13 cellular contexts compared by ENCODE assay signal in genomic region chr10:106609867-106610266, GRCh38.
DNase-seq lines count a peak whose midpoint lies in the region; ATAC-seq, FAIRE-seq and TF ChIP-seq lines count a peak whose summit lies in the region.
"Had no signal": no experiment of that assay in that cellular context is flagged by ENCODE, and none has a peak within 500 bp of the region (broad histone marks: within the 10 kb centered on the region; RNA-seq: fewer than 3 reads in every experiment).

No MANE protein-coding gene starts in this region.

- no peaks in the 10 kb centered on the region for H3K9me2 ChIP-seq in OCI-LY1 (ENCODE audit: low read depth, low read length)

- H2AFZ ChIP-seq in OCI-LY1 (ENCODE audit: low read length), result no peak overlapping the region

- H4K20me1 ChIP-seq in OCI-LY1 (ENCODE audit: insufficient read depth, low read length), result no peaks in the 10 kb centered on the region

- no peaks in the 10 kb centered on the region for H3F3A ChIP-seq in OCI-LY1 (ENCODE audit: insufficient read depth, low read length)

- TF ChIP-seq CTCF in BJ (IDR thresholded peaks at IDR 0.05; ENCODE audit: insufficient read depth, low read depth, low read length), result peak; percentile 29; the same call in 1 of the 2 replicates
- TF ChIP-seq CTCF in OCI-LY1 (IDR thresholded peaks at IDR 0.05; ENCODE audit: low read length), result peak; percentile 39; the same call in 1 of the 2 replicates
- peak; percentile 27 for TF ChIP-seq CTCF in fibroblast of pulmonary artery (IDR thresholded peaks at IDR 0.05; ENCODE audit: low read length, missing control alignments)

- H3K9me3 ChIP-seq in OCI-LY1 (ENCODE audit: low read length), result no peaks in the 10 kb centered on the region

- no peaks in the 10 kb centered on the region for H3K36me3 ChIP-seq in BJ (ENCODE audit: control insufficient read depth, insufficient read depth, low read length)
- no peaks in the 10 kb centered on the region for H3K36me3 ChIP-seq in OCI-LY1 (ENCODE audit: insufficient read depth, low read length)

- FAIRE-seq in HTR-8/SVneo (lab: Jason Lieb, UNC), result no peak
- FAIRE-seq: endothelial cell of umbilical vein, islet of Langerhans had no signal

- ATAC-seq in GM19395 (IDR thresholded peaks at IDR 0.05; ENCODE audit: unreplicated experiment) (peak; percentile 52), HG03520 (IDR thresholded peaks at IDR 0.05; ENCODE audit: unreplicated experiment) (no peak)

- no peaks in the 10 kb centered on the region for H3K4me1 ChIP-seq in OCI-LY1 (ENCODE audit: insufficient read depth, low read length, severe bottlenecking)

- no peak overlapping the region for H3K4me3 ChIP-seq in BJ (ENCODE audit: low read depth, low read length)
- H3K4me3 ChIP-seq in OCI-LY1 (ENCODE audit: low read depth, low read length, poor library complexity, severe bottlenecking), result no peak overlapping the region
- H3K4me3 ChIP-seq in fibroblast of pulmonary artery (replicated peaks; ENCODE audit: low read depth, low read length), result no peak overlapping the region

- CTCF ChIA-PET in BJ (lab: Yijun Ruan, JAX), result interaction anchor here (1.9 kb wide), 1 partner anchor 11 kb away, joined by 8 read pairs; no protein-coding TSS in a partner anchor

- H3K9ac ChIP-seq in OCI-LY1 (ENCODE audit: low read length), result no peak overlapping the region

- no peak overlapping the region for H3K4me2 ChIP-seq in OCI-LY1 (ENCODE audit: low read length)

- H3K27me3 ChIP-seq in BJ (ENCODE audit: control insufficient read depth, insufficient read depth, low read length), result no peaks in the 10 kb centered on the region
- H3K27me3 ChIP-seq in OCI-LY1 (ENCODE audit: insufficient read depth, low read length), result no peaks in the 10 kb centered on the region

- no peak for DNase-seq in BJ (ENCODE audit: low read depth)
- peak; percentile 10 for DNase-seq in fibroblast of pulmonary artery (ENCODE audit: low read depth)
- DNase-seq in HTR-8/SVneo (ENCODE audit: insufficient read length, low spot score), result no peak
- no peak for DNase-seq in NCI-H1105 (lab: John Stamatoyannopoulos, UW)
- no peak for DNase-seq in SK-N-DZ (ENCODE audit: low spot score)
- DNase-seq: CD4-positive, alpha-beta T cell; NCI-H526; stimulated activated CD4-positive, alpha-beta T cell treated with anti-CD3 and anti-CD28 coated beads, Interleukin-12 subunit alpha, Interleukin-12 subunit beta, amount 100 ng/mL, for 4 hours had no signal

- no peak overlapping the region for H3K27ac ChIP-seq in OCI-LY1 (ENCODE audit: low read depth, low read length, poor library complexity, severe bottlenecking)

- no peaks in the 10 kb centered on the region for H3K79me2 ChIP-seq in OCI-LY1 (ENCODE audit: insufficient read depth, low read length)

- POLR2A ChIA-PET in BJ (lab: Charles Lee), result no interaction called here
